ENCODE assay signal across 9 cellular contexts in the genomic region with DNA sequence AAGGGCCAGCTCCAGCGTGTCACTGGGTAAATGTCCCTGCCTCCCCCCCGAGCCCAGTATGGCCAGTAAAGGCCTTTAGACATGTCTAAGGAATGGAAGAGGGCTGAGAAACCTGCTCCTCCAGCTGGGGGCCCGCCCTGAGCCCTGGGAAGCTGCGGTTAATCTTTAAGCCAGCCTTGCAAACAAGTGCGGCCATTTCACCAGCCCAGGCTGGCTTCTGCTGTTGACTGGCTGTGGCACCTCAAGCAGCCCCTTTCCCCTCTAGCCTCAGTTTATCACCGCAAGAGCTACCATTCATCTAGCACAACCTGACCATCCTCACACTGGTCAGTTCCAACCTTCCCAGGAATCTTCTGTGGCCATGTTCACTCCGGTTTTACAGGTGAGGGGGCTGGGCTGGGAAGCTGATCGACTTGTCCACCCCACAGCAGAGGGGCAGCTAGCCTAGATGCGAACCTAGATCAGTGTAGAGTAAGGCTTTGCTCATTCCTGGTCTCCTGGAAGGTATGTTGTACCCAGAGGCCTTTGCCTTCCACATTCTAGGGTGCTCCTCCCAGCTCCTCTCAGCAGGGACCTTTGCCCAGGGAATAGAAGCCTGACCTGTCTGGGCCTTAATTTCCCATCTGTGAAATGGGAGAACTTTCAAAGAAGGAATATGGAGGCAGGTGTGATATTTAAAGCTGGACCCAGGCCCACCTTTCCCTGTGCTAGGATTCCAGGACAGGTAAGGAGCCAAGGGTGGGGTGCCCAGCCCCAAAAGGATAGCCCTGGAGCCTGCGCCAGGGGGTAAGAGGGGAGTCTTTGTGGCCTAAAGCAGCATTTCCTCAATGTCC. TPM values are rescaled to one million over a fixed set of nuclear protein-coding genes. Genes with fewer than 3 reads are reported as not detected.
DNase-seq lines count a peak whose midpoint lies in the region; ATAC-seq, FAIRE-seq and TF ChIP-seq lines count a peak whose summit lies in the region.
"Had no signal": no experiment of that assay in that cellular context is flagged by ENCODE, and none has a peak within 500 bp of the region (broad histone marks: within the 10 kb centered on the region; RNA-seq: fewer than 3 reads in every experiment).

No MANE protein-coding gene starts in this region.

- DNase-seq in DMS53 (lab: John Stamatoyannopoulos, UW) (peak; percentile 83), MG63 (no peak), epithelial cell of esophagus (ENCODE audit: low read depth) (peak; percentile 82), pancreas (peak; percentile 70 to 86 (median 78)), NCI-H1930 (lab: John Stamatoyannopoulos, UW) (no peak), H54 (ENCODE audit: insufficient read length, low spot score) (no peak), cerebellum (ENCODE audit: low spot score) (no peak), pons (ENCODE audit: low spot score) (no peak)
- DNase-seq: NCI-H446 treated with DMSO at 0.1 percent for 48 hours had no signal

- H3K27ac ChIP-seq in pancreas, result peak overlapping the region; percentile 61 to 89 (median 74)

- H3K4me3 ChIP-seq in MG63, result peak overlapping the region; percentile 58; the same call in 1 of the 2 replicates
- peak overlapping the region; percentile 54 for H3K4me3 ChIP-seq in epithelial cell of esophagus (ENCODE audit: low read length)
- peak overlapping the region; percentile 51 to 69 (median 66) for H3K4me3 ChIP-seq in pancreas

- H3K36me3 ChIP-seq in MG63 (peaks cover 21% of the 10 kb centered on the region), pancreas (no peaks in the 10 kb centered on the region)

- intact Hi-C loops in pancreas (cut with DNase I), result no loop called here

- H3K27me3 ChIP-seq in MG63 (no peaks in the 10 kb centered on the region), pancreas (no peaks in the 10 kb centered on the region)

- WGBS in pancreas, 2 donors, result 21 to 22% methylated on average over 10 of the region's 10 CpGs

- H3K9me3 ChIP-seq in MG63 (no peaks in the 10 kb centered on the region), pancreas (no peaks in the 10 kb centered on the region)

- TF ChIP-seq POLR2A in H54 (IDR thresholded peaks at IDR 0.05; ENCODE audit: low read depth, low read length), result no peak

- FAIRE-seq in pancreas (lab: Jason Lieb, UNC), result no peak
- FAIRE-seq in H54 (lab: Jason Lieb, UNC), result no peak

- peaks cover 5 to 20% (median 7%) of the 10 kb centered on the region in 3 donors for H3K4me1 ChIP-seq in pancreas

- ATAC-seq in pancreas, result peak; percentile 73 to 84 (median 82)

- TF ChIP-seq CTCF in epithelial cell of esophagus (IDR thresholded peaks at IDR 0.05; ENCODE audit: insufficient read depth, low read depth, low read length, missing control alignments) (no peak), pancreas (IDR thresholded peaks at IDR 0.05) (no peak)

RNA-seq across cellular contexts. Expression of a gene that starts 1.2 kb away (rescaled TPM):
- total RNA-seq in MG63 (2014; rRNA removed; shearing (Covaris generic); ENCODE audit: low replicate concordance), result 25.4 and 33.0 TPM in 2 replicates
- total RNA-seq in pancreas (10 to 100 TPM; 21.3 to 78.4 (median 31.3) TPM), cerebellum (29.4 TPM)
- 10 to 100 TPM; 64.6 to 75.2 TPM for polyA plus RNA-seq in pancreas

RNA-seq across cellular contexts. Expression of a gene that starts 55.3 kb away (rescaled TPM):
- 72.7 and 107 TPM in 2 replicates for total RNA-seq in MG63 (2014; rRNA removed; shearing (Covaris generic); ENCODE audit: low replicate concordance)
- 10 to 100 TPM in 5 of 6 donors, 1 to 10 TPM in 1; 9.0 to 17.8 (median 15.7) TPM for total RNA-seq in pancreas
- polyA plus RNA-seq in pancreas, result 10 to 100 TPM; 28.5 to 42.1 TPM
- total RNA-seq in cerebellum, result 12.5 TPM

Comparison
In these comparisons a context has a peak if more than half of its experiments do, and no peak if none do; other contexts are left out.
1. DNase-seq: peak in DMS53 (single experiment), epithelial cell of esophagus (single experiment) and pancreas (6 of 6); none in MG63 (single experiment), NCI-H1930 (0 of 2), H54 (single experiment), cerebellum (single experiment) and pons (single experiment).
2. Peak in every context shown above with its lines, with median percentiles within 50 percentile points of each other: H3K4me3 ChIP-seq.